1 cellular context compared by ENCODE assay signal in genomic region chr21:44800971-44801467, GRCh38.
TF ChIP-seq lines count a peak whose summit lies in the region.

No MANE protein-coding gene starts in this region.

TF ChIP-seq in GM12878, 131 proteins besides CTCF, POLR2A, EP300 and RAD21 (continued from another document):
- no peak for TF ChIP-seq NRF1 (conservative IDR thresholded peaks at IDR 0.05; ENCODE audit: low read depth, low read length)
- no peak for TF ChIP-seq ZNF687 (IDR thresholded peaks at IDR 0.05)
- no peak for TF ChIP-seq BCL11A (IDR thresholded peaks at IDR 0.05; ENCODE audit: low read depth, low read length)
- TF ChIP-seq ZNF592 (IDR thresholded peaks at IDR 0.05) = no peak
- peak; percentile 24 for TF ChIP-seq PBX3 (IDR thresholded peaks at IDR 0.05; ENCODE audit: insufficient replicate concordance, low read depth, low read length)
- no peak for TF ChIP-seq KAT2A (conservative IDR thresholded peaks at IDR 0.05; ENCODE audit: control insufficient read depth, low read depth, low read length)
- no peak for TF ChIP-seq ASH2L (IDR thresholded peaks at IDR 0.05; ENCODE audit: borderline replicate concordance, low read depth)
- TF ChIP-seq YBX1 (IDR thresholded peaks at IDR 0.05) = no peak
- TF ChIP-seq SREBF1 (IDR thresholded peaks at IDR 0.05; ENCODE audit: low read length) = no peak
- no peak for TF ChIP-seq CUX1 (IDR thresholded peaks at IDR 0.05; ENCODE audit: insufficient replicate concordance, low read depth, low read length)
- TF ChIP-seq GABPA (IDR thresholded peaks at IDR 0.05; ENCODE audit: low read depth) = no peak
- no peak for TF ChIP-seq SMAD5 (IDR thresholded peaks at IDR 0.05; ENCODE audit: low read depth)
- no peak for TF ChIP-seq ZBTB4 (CRISPR knock-in tag; IDR thresholded peaks at IDR 0.05)
- 0 out of 2 replicates have a peak, but pooled peaks have one; percentile 11 for TF ChIP-seq NBN (IDR thresholded peaks at IDR 0.05)
- TF ChIP-seq NFYA (IDR thresholded peaks at IDR 0.05; ENCODE audit: borderline replicate concordance, low read depth, low read length) = no peak
- peak; percentile 76 for TF ChIP-seq PKNOX1 (IDR thresholded peaks at IDR 0.05)
- TF ChIP-seq PML (IDR thresholded peaks at IDR 0.05; ENCODE audit: low read length) = no peak
- TF ChIP-seq PAX8 (IDR thresholded peaks at IDR 0.05) = no peak
- peak; percentile 41; the same call in 1 of the 2 replicates for TF ChIP-seq SMC3 (IDR thresholded peaks at IDR 0.05; ENCODE audit: borderline replicate concordance, low read length)
- no peak for TF ChIP-seq CREB1 (IDR thresholded peaks at IDR 0.05; ENCODE audit: low read depth)
- TF ChIP-seq ZNF384 (IDR thresholded peaks at IDR 0.05; ENCODE audit: borderline replicate concordance, low read depth, low read length) = no peak
- TF ChIP-seq IRF4 (IDR thresholded peaks at IDR 0.05; ENCODE audit: low read depth, low read length) = no peak
- TF ChIP-seq MXI1 (IDR thresholded peaks at IDR 0.05; ENCODE audit: low read depth, low read length) = no peak
- no peak for TF ChIP-seq EZH2 (IDR thresholded peaks at IDR 0.05; ENCODE audit: borderline replicate concordance, control insufficient read depth, low read depth, low read length)
- 0 out of 2 replicates have a peak, but pooled peaks have one; percentile 14 for TF ChIP-seq RUNX3 (IDR thresholded peaks at IDR 0.05; ENCODE audit: low read length)
- no peak for TF ChIP-seq DPF2 (IDR thresholded peaks at IDR 0.05)
TF ChIP-seq in GM12878: peak in this region for 5.
